Comparison of ENCODE assay signal across 18 cellular contexts in genomic region chr16:47204736-47205499, GRCh38.
DNase-seq lines count a peak whose midpoint lies in the region; ATAC-seq and TF ChIP-seq lines count a peak whose summit lies in the region.
"Had no signal": no experiment of that assay in that cellular context is flagged by ENCODE, and none has a peak within 500 bp of the region (broad histone marks: within the 10 kb centered on the region; RNA-seq: fewer than 3 reads in every experiment).

No MANE protein-coding gene starts in this region.

- H3K27me3 Mint-ChIP-seq in nephron progenitor cell (ENCODE audit: low read depth, poor library complexity), result peaks cover 3% of the 10 kb centered on the region
- no peaks in the 10 kb centered on the region for H3K27me3 Mint-ChIP-seq in T-helper 2 cell treated with Interferon-gamma antibody and Interleukin-4, amounts not matched to agents 5 μg/mL and 100 μg/mL, for 36 hours (ENCODE audit: low read depth)
- H3K27me3 Mint-ChIP-seq: activated naive CD8-positive, alpha-beta T cell treated with anti-CD3 and anti-CD28 coated beads for 36 hours had no signal

- no peak for TF ChIP-seq POLR2A in breast epithelium (IDR thresholded peaks at IDR 0.05)

- H3K9me3 ChIP-seq in A673 (ENCODE audit: low read depth, low read length, poor library complexity, severe bottlenecking), result no peaks in the 10 kb centered on the region
- H3K9me3 ChIP-seq in Panc1 (ENCODE audit: control insufficient read depth, insufficient read depth, low read depth, low read length), result no peaks in the 10 kb centered on the region
- no peaks in the 10 kb centered on the region for H3K9me3 ChIP-seq in breast epithelium
- H3K9me3 ChIP-seq: tibial nerve had no signal

- H3K9me3 Mint-ChIP-seq in nephron progenitor cell, result no peaks in the 10 kb centered on the region
- H3K9me3 Mint-ChIP-seq in T-helper 2 cell treated with Interferon-gamma antibody and Interleukin-4, amounts not matched to agents 5 μg/mL and 100 μg/mL, for 36 hours, result no peaks in the 10 kb centered on the region
- H3K9me3 Mint-ChIP-seq: activated naive CD8-positive, alpha-beta T cell treated with anti-CD3 and anti-CD28 coated beads for 36 hours had no signal

- peak; percentile 12 for DNase-seq in A673 (ENCODE audit: low spot score)
- no peak for DNase-seq in GM12864 (ENCODE audit: low read depth)
- no peak for DNase-seq in Panc1 (ENCODE audit: low read depth, low spot score)
- peak; percentile 64 for DNase-seq in globus pallidus (ENCODE audit: low spot score)
- no peak for DNase-seq in mesenteric fat pad (ENCODE audit: low spot score)
- DNase-seq in nephron progenitor cell, result no peak
- no peak for DNase-seq in T-helper 2 cell treated with Interferon-gamma antibody and Interleukin-4, amounts not matched to agents 5 μg/mL and 100 μg/mL, for 36 hours (ENCODE audit: low spot score)
- no peak for DNase-seq in breast epithelium (ENCODE audit: low spot score in 2 of 2)
- DNase-seq: activated CD4-positive, alpha-beta T cell treated with anti-CD3 and anti-CD28 coated beads for 4 hours; activated naive CD8-positive, alpha-beta T cell treated with anti-CD3 and anti-CD28 coated beads for 36 hours; central memory CD4-positive, alpha-beta T cell; GOT3; KG1; kidney; NCI-H2171; stimulated activated CD4-positive, alpha-beta T cell treated with anti-CD3 and anti-CD28 coated beads, Interleukin-1b, Interleukin-23, amount 100 ng/mL, for 48 hours; stimulated activated CD8-positive, alpha-beta memory T cell treated with anti-CD3 and anti-CD28 coated beads, Interleukin-4, amount 100 ng/mL, for 48 hours had no signal

- CTCF ChIA-PET in A673 (lab: Charles Lee) (no interaction called here), Panc1 (lab: Charles Lee) (no interaction called here)

- intact Hi-C loops in A673 (cut with micrococcal nuclease; ENCODE audit: unreplicated experiment), result no loop called here
- intact Hi-C loops in Panc1 (cut with micrococcal nuclease; ENCODE audit: unreplicated experiment), result no loop called here
- intact Hi-C loops in breast epithelium (cut with DNase I; ENCODE audit: low total_unique reads), result no loop called here

- ATAC-seq in Panc1, result no peak

- POLR2A ChIA-PET in A673 (lab: Charles Lee; ENCODE audit: low non-redundant PET) (no interaction called here), Panc1 (lab: Charles Lee) (no interaction called here)

- no peak overlapping the region for H3K27ac ChIP-seq in A673 (ENCODE audit: low read depth, low read length, poor library complexity, severe bottlenecking)
- no peak overlapping the region for H3K27ac ChIP-seq in Panc1 (ENCODE audit: low read length)
- no peak overlapping the region for H3K27ac ChIP-seq in breast epithelium
- H3K27ac ChIP-seq: tibial nerve had no signal

- TF ChIP-seq CTCF in A673 (conservative IDR thresholded peaks at IDR 0.05; ENCODE audit: low read depth, low read length) (peak; percentile 23; the same call in 1 of the 2 replicates), GM12864 (IDR thresholded peaks at IDR 0.05; ENCODE audit: low read depth, low read length, missing control alignments) (peak; percentile 6), Panc1 (IDR thresholded peaks at IDR 0.05) (peak; percentile 16; the same call in 1 of the 2 replicates), nephron progenitor cell (IDR thresholded peaks at IDR 0.05) (no peak), breast epithelium (IDR thresholded peaks at IDR 0.05) (no peak)

- in situ Hi-C loops in Panc1 (cut with HindIII; ENCODE audit: low pct_unique_long_range_greater_than_20kb, low sequenced_read_pairs), result no loop called here

- H3K4me3 ChIP-seq in A673 (ENCODE audit: low read depth, low read length, poor library complexity, severe bottlenecking) (no peak overlapping the region), GM12864 (ENCODE audit: low read depth, low read length) (no peak overlapping the region), Panc1 (ENCODE audit: low read depth in 2 of 2, low read length in 2 of 2) (no peak overlapping the region), breast epithelium (no peak overlapping the region)
- H3K4me3 ChIP-seq: tibial nerve had no signal

- H3K4me1 Mint-ChIP-seq in nephron progenitor cell, result no peaks in the 10 kb centered on the region
- no peaks in the 10 kb centered on the region for H3K4me1 Mint-ChIP-seq in T-helper 2 cell treated with Interferon-gamma antibody and Interleukin-4, amounts not matched to agents 5 μg/mL and 100 μg/mL, for 36 hours (ENCODE audit: low read depth)
- H3K4me1 Mint-ChIP-seq: activated naive CD8-positive, alpha-beta T cell treated with anti-CD3 and anti-CD28 coated beads for 36 hours had no signal

- H3K27me3 ChIP-seq in A673 (replicated peaks; ENCODE audit: insufficient read depth, low read depth, low read length, poor library complexity) (no peaks in the 10 kb centered on the region), Panc1 (ENCODE audit: control insufficient read depth, insufficient read depth, low read length) (no peaks in the 10 kb centered on the region), breast epithelium (no peaks in the 10 kb centered on the region)
- H3K27me3 ChIP-seq: tibial nerve had no signal

- H3K36me3 ChIP-seq in A673 (ENCODE audit: insufficient read depth, low read length, poor library complexity, severe bottlenecking), result no peaks in the 10 kb centered on the region
- H3K36me3 ChIP-seq in Panc1 (ENCODE audit: control insufficient read depth, insufficient read depth, low read length), result no peaks in the 10 kb centered on the region
- H3K36me3 ChIP-seq in breast epithelium, result no peaks in the 10 kb centered on the region
- H3K36me3 ChIP-seq: tibial nerve had no signal

- BruUV-seq in A673 (replicated peaks; lab: Mats Ljungman, UMichigan) (no TSS peak), Panc1 (replicated peaks; lab: Mats Ljungman, UMichigan) (no TSS peak)

- no peaks in the 10 kb centered on the region for H3K4me1 ChIP-seq in A673 (ENCODE audit: insufficient read depth, low read length, poor library complexity, severe bottlenecking)
- no peaks in the 10 kb centered on the region for H3K4me1 ChIP-seq in Panc1 (ENCODE audit: control insufficient read depth, insufficient read depth, low read length)
- H3K4me1 ChIP-seq in breast epithelium, result no peaks in the 10 kb centered on the region
- H3K4me1 ChIP-seq: tibial nerve had no signal

- H3K27ac Mint-ChIP-seq in nephron progenitor cell, result no peak overlapping the region
- H3K27ac Mint-ChIP-seq in T-helper 2 cell treated with Interferon-gamma antibody and Interleukin-4, amounts not matched to agents 5 μg/mL and 100 μg/mL, for 36 hours, result no peak overlapping the region
- H3K27ac Mint-ChIP-seq: activated naive CD8-positive, alpha-beta T cell treated with anti-CD3 and anti-CD28 coated beads for 36 hours had no signal

- H3K4me3 Mint-ChIP-seq in nephron progenitor cell, result no peak overlapping the region
- H3K4me3 Mint-ChIP-seq in T-helper 2 cell treated with Interferon-gamma antibody and Interleukin-4, amounts not matched to agents 5 μg/mL and 100 μg/mL, for 36 hours, result no peak overlapping the region
- H3K4me3 Mint-ChIP-seq: activated naive CD8-positive, alpha-beta T cell treated with anti-CD3 and anti-CD28 coated beads for 36 hours had no signal

- peaks cover 9% of the 10 kb centered on the region for H3K36me3 Mint-ChIP-seq in nephron progenitor cell (ENCODE audit: low read depth)
- no peaks in the 10 kb centered on the region for H3K36me3 Mint-ChIP-seq in T-helper 2 cell treated with Interferon-gamma antibody and Interleukin-4, amounts not matched to agents 5 μg/mL and 100 μg/mL, for 36 hours (ENCODE audit: low read depth)

Comparison
In these comparisons a context has a peak if more than half of its experiments do, and no peak if none do; other contexts are left out.
1. DNase-seq: peak in A673 (single experiment) and globus pallidus (single experiment); none in GM12864 (single experiment), Panc1 (single experiment), mesenteric fat pad (single experiment), nephron progenitor cell (single experiment), T-helper 2 cell treated with Interferon-gamma antibody and Interleukin-4, amounts not matched to agents 5 μg/mL and 100 μg/mL, for 36 hours (single experiment) and breast epithelium (0 of 2).
2. CTCF ChIP-seq: peak in A673 (single experiment), GM12864 (single experiment) and Panc1 (single experiment); none in nephron progenitor cell (single experiment) and breast epithelium (0 of 3).